ENCODE assay signal across 9 cellular contexts in the genomic region with DNA sequence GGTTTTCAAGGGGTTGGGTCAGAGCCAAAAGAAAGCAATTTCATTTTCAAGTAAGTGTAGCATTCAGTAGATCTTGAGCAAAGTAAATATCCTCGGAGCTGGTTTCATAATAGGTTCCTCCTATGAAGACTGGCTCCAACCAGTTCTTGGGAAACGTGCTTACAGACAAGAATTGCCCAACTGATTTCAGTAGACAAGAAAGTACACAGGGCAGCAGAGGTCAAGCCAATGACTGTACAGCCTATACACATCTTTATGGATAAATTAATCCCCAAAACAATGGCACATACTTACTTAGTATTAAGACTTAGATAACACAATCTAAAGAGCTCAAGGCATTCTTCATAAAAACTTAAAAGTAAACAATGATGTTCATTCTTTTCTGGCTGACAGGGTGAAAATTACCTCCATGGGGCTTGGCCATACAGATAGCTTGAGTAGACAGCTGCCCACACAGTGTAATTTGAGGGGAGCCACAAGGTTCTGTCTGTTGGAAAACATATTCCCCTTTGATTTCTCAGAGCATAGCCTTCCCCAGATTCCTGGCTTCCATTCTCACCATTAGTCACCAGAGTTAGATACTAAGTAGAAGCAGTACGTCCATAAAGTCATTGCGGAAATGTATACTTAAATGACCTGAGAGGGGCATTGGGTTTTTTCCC.
DNase-seq lines count a peak whose midpoint lies in the region; ATAC-seq, FAIRE-seq and TF ChIP-seq lines count a peak whose summit lies in the region.
"Had no signal": no experiment of that assay in that cellular context is flagged by ENCODE, and none has a peak within 500 bp of the region (broad histone marks: within the 10 kb centered on the region; RNA-seq: fewer than 3 reads in every experiment).

No MANE protein-coding gene starts in this region.

- DNase-seq in DMS53 treated with DMSO at 0.1 percent for 48 hours (lab: John Stamatoyannopoulos, UW; ENCODE audit: unreplicated experiment) (peak; percentile 4), NOMO-1 (lab: John Stamatoyannopoulos, UW; ENCODE audit: unreplicated experiment in 2 of 2) (peak; percentile 80 to 96), fibroblast of peridontal ligament (ENCODE audit: extremely low read depth) (peak; percentile 90), prostate gland (ENCODE audit: low spot score) (peak; percentile 62), NCI-H128 (lab: John Stamatoyannopoulos, UW; ENCODE audit: unreplicated experiment) (no peak), GM19239 (ENCODE audit: insufficient read length, low spot score) (no peak)
- DNase-seq in effector CD4-positive, alpha-beta T cell, result no peak
- DNase-seq: activated B cell treated with CpG ODN at 0.5 μM for 24 hours had no signal

- no peaks in the 10 kb centered on the region for H3K9me3 ChIP-seq in prostate gland

- peak overlapping the region; percentile 14 to 36 for H3K27ac ChIP-seq in prostate gland

- no peaks in the 10 kb centered on the region for H3K27me3 ChIP-seq in prostate gland (replicated peaks; ENCODE audit: insufficient read depth)

- no peak for TF ChIP-seq CTCF in prostate gland (IDR thresholded peaks at IDR 0.05)

- no peak overlapping the region for H3K4me3 ChIP-seq in prostate gland

- intact Hi-C loops in prostate gland (cut with DNase I), result no loop called here

- no peak for ATAC-seq in HG02759 (IDR thresholded peaks at IDR 0.05; ENCODE audit: unreplicated experiment)

- WGBS in prostate gland, result 44% methylated on average over 4 of the region's 4 CpGs

- no peak for TF ChIP-seq POLR2A in prostate gland (IDR thresholded peaks at IDR 0.05)

- no peaks in the 10 kb centered on the region for H3K4me1 ChIP-seq in prostate gland (replicated peaks)

- no peak for FAIRE-seq in GM19239 (lab: Jason Lieb, UNC)

- no peaks in the 10 kb centered on the region for H3K36me3 ChIP-seq in prostate gland

Comparison
In these comparisons a context has a peak if more than half of its experiments do, and no peak if none do; other contexts are left out.
1. DNase-seq: peak in DMS53 treated with DMSO at 0.1 percent for 48 hours (single experiment), NOMO-1 (2 of 2), fibroblast of peridontal ligament (single experiment) and prostate gland (single experiment); none in NCI-H128 (single experiment), effector CD4-positive, alpha-beta T cell (single experiment) and GM19239 (single experiment).